ENCODE assay signal across 22 cellular contexts in genomic region chr1:181213056-181213455, GRCh38.
DNase-seq lines count a peak whose midpoint lies in the region; ATAC-seq, FAIRE-seq and TF ChIP-seq lines count a peak whose summit lies in the region.
"Had no signal": no experiment of that assay in that cellular context is flagged by ENCODE, and none has a peak within 500 bp of the region (broad histone marks: within the 10 kb centered on the region; RNA-seq: fewer than 3 reads in every experiment).

No MANE protein-coding gene starts in this region.

- no peaks in the 10 kb centered on the region for H3K4me1 Mint-ChIP-seq in osteocyte (ENCODE audit: unreplicated experiment)
- no peaks in the 10 kb centered on the region for H3K4me1 Mint-ChIP-seq in activated naive CD8-positive, alpha-beta T cell treated with anti-CD3 and anti-CD28 coated beads, Interleukin-2, amount 50 U/mL, for 24 hours
- H3K4me1 Mint-ChIP-seq: CD14-positive monocyte; CD8-positive, alpha-beta memory T cell had no signal

- H3K4me2 ChIP-seq in GM12878 (ENCODE audit: control insufficient read depth, insufficient read depth), result no peak overlapping the region
- H3K4me2 ChIP-seq: A549; BLaER1 treated with 17β-estradiol and CSF1 and Interleukin-3, amounts not matched to agents 10 nM and 100 nM had no signal

- SMC1A ChIA-PET in GM12878 (lab: Charles Lee; ENCODE audit: uncharacterized antibody, unreplicated experiment), result interaction anchor here (1.1 kb wide), 1 partner anchor 11 kb away, joined by 4 read pairs; no protein-coding TSS in a partner anchor

- BruUV-seq in GM12878 (replicated peaks; lab: Mats Ljungman, UMichigan), result no TSS peak

- H4K20me1 ChIP-seq in GM12878 (ENCODE audit: control insufficient read depth, insufficient read depth), result no peaks in the 10 kb centered on the region
- H4K20me1 ChIP-seq: BLaER1 treated with 17β-estradiol and CSF1 and Interleukin-3, amounts not matched to agents 10 nM and 100 nM had no signal

- DNase-seq in activated CD8-positive, alpha-beta memory T cell treated with anti-CD3 and anti-CD28 coated beads for 24 hours, result peak; percentile 9
- no peak for DNase-seq in activated CD8-positive, alpha-beta memory T cell treated with anti-CD3 and anti-CD28 coated beads, Interleukin-2, amount 50 U/mL, for 4 hours
- DNase-seq in GM12878 (ENCODE audit: low read depth, low spot score), result no peak
- DNase-seq in osteocyte (ENCODE audit: extremely low spot score, unreplicated experiment), result peak; percentile 57
- no peak for DNase-seq in NCI-H82 treated with DMSO at 0.1 percent for 48 hours (lab: John Stamatoyannopoulos, UW; ENCODE audit: unreplicated experiment)
- DNase-seq in activated naive CD8-positive, alpha-beta T cell treated with anti-CD3 and anti-CD28 coated beads, Interleukin-2, amount 50 U/mL, for 24 hours, result no peak
- DNase-seq: 8988T; ACHN; AML-193; BE2C; CD4-positive, alpha-beta T cell; CD8-positive, alpha-beta memory T cell; DMS79; EL; GDM1; GOT3 had no signal

- no peaks in the 10 kb centered on the region for H3K79me2 ChIP-seq in GM12878 (ENCODE audit: control insufficient read depth, insufficient read depth, low read length)

- TF ChIP-seq EP300 in GM12878 (IDR thresholded peaks at IDR 0.05; ENCODE audit: borderline replicate concordance in 1 of 2, control insufficient read depth in 1 of 2, low read depth in 2 of 2, low read length in 2 of 2), result no peak

- CTCF ChIA-PET in GM12878 (lab: Yijun Ruan, JAX), result interaction anchor here (1.0 kb wide), 1 partner anchor 212 kb away, joined by 4 read pairs; no protein-coding TSS in a partner anchor

- H3K27me3 ChIP-seq in GM12878 (replicated peaks in 1 of 2; ENCODE audit: control insufficient read depth in 2 of 2, insufficient read depth in 2 of 2, low read length in 1 of 2), result no peaks in the 10 kb centered on the region; a peak in 1 of 4 replicates
- H3K27me3 ChIP-seq: BLaER1 treated with 17β-estradiol and CSF1 and Interleukin-3, amounts not matched to agents 10 nM and 100 nM had no signal

- no peak for TF ChIP-seq POLR2A in GM12878 (IDR thresholded peaks at IDR 0.05; ENCODE audit: low read depth, low read length)

- peaks cover 4% of the 10 kb centered on the region for H3K27me3 Mint-ChIP-seq in osteocyte (ENCODE audit: unreplicated experiment)
- peaks cover 5% of the 10 kb centered on the region for H3K27me3 Mint-ChIP-seq in activated naive CD8-positive, alpha-beta T cell treated with anti-CD3 and anti-CD28 coated beads, Interleukin-2, amount 50 U/mL, for 24 hours

- RAD21 ChIA-PET in GM12878 (lab: Charles Lee; ENCODE audit: unreplicated experiment), result no interaction called here

- H3K9me3 Mint-ChIP-seq in osteocyte (ENCODE audit: unreplicated experiment), result no peaks in the 10 kb centered on the region
- no peaks in the 10 kb centered on the region for H3K9me3 Mint-ChIP-seq in activated naive CD8-positive, alpha-beta T cell treated with anti-CD3 and anti-CD28 coated beads, Interleukin-2, amount 50 U/mL, for 24 hours
- H3K9me3 Mint-ChIP-seq: CD4-positive, alpha-beta T cell; CD8-positive, alpha-beta memory T cell had no signal

- WGBS in GM12878 (ENCODE audit: insufficient coverage, insufficient replicate concordance, low lambda C conversion rate, missing lambda C conversion rate), result 10% methylated on average over 3 of the region's 3 CpGs

- no peaks in the 10 kb centered on the region for H3K9me3 ChIP-seq in GM12878 (replicated peaks; ENCODE audit: control insufficient read depth, insufficient read depth, low read length)
- H3K9me3 ChIP-seq: A549; BE2C; BLaER1 treated with 17β-estradiol and CSF1 and Interleukin-3, amounts not matched to agents 10 nM and 100 nM; HAP-1 had no signal

- in situ Hi-C loops in GM12878 (cut with MboI), result no loop called here

- ATAC-seq in GM12878, result no peak
- ATAC-seq in activated naive CD8-positive, alpha-beta T cell treated with anti-CD3 and anti-CD28 coated beads, Interleukin-2, amount 50 U/mL, for 24 hours, result no peak

- H3K36me3 Mint-ChIP-seq in osteocyte (ENCODE audit: unreplicated experiment), result no peaks in the 10 kb centered on the region
- H3K36me3 Mint-ChIP-seq in activated naive CD8-positive, alpha-beta T cell treated with anti-CD3 and anti-CD28 coated beads, Interleukin-2, amount 50 U/mL, for 24 hours (ENCODE audit: low read depth), result no peaks in the 10 kb centered on the region
- H3K36me3 Mint-ChIP-seq: CD14-positive monocyte; CD8-positive, alpha-beta memory T cell had no signal

- no peak overlapping the region for H3K4me3 ChIP-seq in GM12878
- H3K4me3 ChIP-seq: A549; BLaER1 treated with 17β-estradiol and CSF1 and Interleukin-3, amounts not matched to agents 10 nM and 100 nM; HAP-1 had no signal

- no peak overlapping the region for H3K27ac ChIP-seq in GM12878 (ENCODE audit: control insufficient read depth, insufficient read depth)
- H3K27ac ChIP-seq: A549; BLaER1 treated with 17β-estradiol and CSF1 and Interleukin-3, amounts not matched to agents 10 nM and 100 nM had no signal

- FAIRE-seq in GM12878 (lab: Jason Lieb, UNC), result no peak
- FAIRE-seq: A549, GM12891, H54 had no signal

- POLR2A ChIA-PET in GM12878 (lab: Charles Lee), result no interaction called here

- H2AFZ ChIP-seq in GM12878 (ENCODE audit: control insufficient read depth, low read depth, low read length), result no peak overlapping the region

- intact Hi-C loops in GM12878 (cut with micrococcal nuclease; ENCODE audit: unreplicated experiment), result no loop called here

- H3K36me3 ChIP-seq in GM12878 (ENCODE audit: control insufficient read depth in 2 of 2, insufficient read depth in 2 of 2, low read length in 1 of 2), result no peaks in the 10 kb centered on the region
- H3K36me3 ChIP-seq: BE2C; BLaER1 treated with 17β-estradiol and CSF1 and Interleukin-3, amounts not matched to agents 10 nM and 100 nM; HAP-1 had no signal

- no peak overlapping the region for H3K27ac Mint-ChIP-seq in osteocyte (ENCODE audit: unreplicated experiment)
- H3K27ac Mint-ChIP-seq in activated naive CD8-positive, alpha-beta T cell treated with anti-CD3 and anti-CD28 coated beads, Interleukin-2, amount 50 U/mL, for 24 hours, result no peak overlapping the region
- H3K27ac Mint-ChIP-seq: CD14-positive monocyte; CD4-positive, alpha-beta T cell; CD8-positive, alpha-beta memory T cell had no signal

- H3K4me1 ChIP-seq in GM12878 (ENCODE audit: control insufficient read depth, insufficient read depth, low read length), result no peaks in the 10 kb centered on the region
- H3K4me1 ChIP-seq: A549, BE2C, HAP-1 had no signal

- no peak overlapping the region for H3K4me3 Mint-ChIP-seq in osteocyte (ENCODE audit: unreplicated experiment)
- H3K4me3 Mint-ChIP-seq in activated naive CD8-positive, alpha-beta T cell treated with anti-CD3 and anti-CD28 coated beads, Interleukin-2, amount 50 U/mL, for 24 hours, result no peak overlapping the region
- H3K4me3 Mint-ChIP-seq: CD14-positive monocyte; CD4-positive, alpha-beta T cell; CD8-positive, alpha-beta memory T cell had no signal

- TF ChIP-seq RAD21 in GM12878 (IDR thresholded peaks at IDR 0.05; ENCODE audit: insufficient read depth, low read depth, low read length), result 0 out of 2 replicates have a peak, but pooled peaks have one; percentile 4

- H3K9ac ChIP-seq in GM12878 (ENCODE audit: control insufficient read depth, insufficient read depth, low read length), result no peak overlapping the region
- H3K9ac ChIP-seq: BLaER1 treated with 17β-estradiol and CSF1 and Interleukin-3, amounts not matched to agents 10 nM and 100 nM had no signal

- TF ChIP-seq CTCF in GM12878 (IDR thresholded peaks at IDR 0.05 in 2 of 3, conservative IDR thresholded peaks at IDR 0.05 in 1 of 3; ENCODE audit: control insufficient read depth in 2 of 3, extremely low read depth in 1 of 3, insufficient read depth in 1 of 3, low read depth in 3 of 3, low read length in 3 of 3) (no peak), osteocyte (IDR thresholded peaks at IDR 0.05) (no peak)

TF ChIP-seq in GM12878, 131 proteins besides CTCF, POLR2A, EP300 and RAD21 (continues in another document):
- TF ChIP-seq MYB (IDR thresholded peaks at IDR 0.05; ENCODE audit: borderline replicate concordance, low read depth, low read length) (no peak), FOXK2 (IDR thresholded peaks at IDR 0.05) (no peak), ZNF24 (IDR thresholded peaks at IDR 0.05) (no peak), STAT1 (conservative IDR thresholded peaks at IDR 0.05) (no peak), ATF2 (IDR thresholded peaks at IDR 0.05; ENCODE audit: low read length) (no peak), YBX1 (IDR thresholded peaks at IDR 0.05) (no peak), GATAD2B (conservative IDR thresholded peaks at IDR 0.05; ENCODE audit: low read depth) (no peak)

Comparison
In these comparisons a context has a peak if more than half of its experiments do, and no peak if none do; other contexts are left out.
1. DNase-seq: peak in activated CD8-positive, alpha-beta memory T cell treated with anti-CD3 and anti-CD28 coated beads for 24 hours (single experiment) and osteocyte (single experiment); none in activated CD8-positive, alpha-beta memory T cell treated with anti-CD3 and anti-CD28 coated beads, Interleukin-2, amount 50 U/mL, for 4 hours (single experiment), GM12878 (single experiment), NCI-H82 treated with DMSO at 0.1 percent for 48 hours (single experiment) and activated naive CD8-positive, alpha-beta T cell treated with anti-CD3 and anti-CD28 coated beads, Interleukin-2, amount 50 U/mL, for 24 hours (single experiment).